In genomic region chr20:56418385-56418861, GRCh38 we compare ENCODE assay signal across 9 cellular contexts. TPM values are rescaled to one million over a fixed set of nuclear protein-coding genes. Genes with fewer than 3 reads are reported as not detected.
DNase-seq lines count a peak whose midpoint lies in the region; ATAC-seq and TF ChIP-seq lines count a peak whose summit lies in the region.
"Had no signal": no experiment of that assay in that cellular context is flagged by ENCODE, and none has a peak within 500 bp of the region (broad histone marks: within the 10 kb centered on the region; RNA-seq: fewer than 3 reads in every experiment).

No MANE protein-coding gene starts in this region.

- H3K27me3 Mint-ChIP-seq in T-helper 17 cell: no peaks in the 10 kb centered on the region
- no peaks in the 10 kb centered on the region for H3K27me3 Mint-ChIP-seq in effector memory CD8-positive, alpha-beta T cell

- H3K27ac ChIP-seq in HL-60 (replicated peaks) (peak overlapping the region; percentile 68), psoas muscle (peak overlapping the region; percentile 36)
- H3K27ac ChIP-seq: ovary had no signal

- H3K4me1 Mint-ChIP-seq in T-helper 17 cell: peaks cover 48% of the 10 kb centered on the region
- peaks cover 35 to 54% of the 10 kb centered on the region in 2 donors for H3K4me1 Mint-ChIP-seq in effector memory CD8-positive, alpha-beta T cell (ENCODE audit: low read depth in 2 of 2)

- peaks cover 2% of the 10 kb centered on the region for H3K36me3 Mint-ChIP-seq in T-helper 17 cell (ENCODE audit: low read depth)
- peaks cover 7% of the 10 kb centered on the region for H3K36me3 Mint-ChIP-seq in effector memory CD8-positive, alpha-beta T cell (ENCODE audit: insufficient read depth)

- H3K27me3 ChIP-seq in HL-60 (ENCODE audit: insufficient read depth, poor library complexity, severe bottlenecking) (no peaks in the 10 kb centered on the region), psoas muscle (ENCODE audit: insufficient read depth in 3 of 3, low read length in 2 of 3) (no peaks in the 10 kb centered on the region)
- H3K27me3 ChIP-seq: ovary had no signal

- no peaks in the 10 kb centered on the region for H3K9me3 Mint-ChIP-seq in effector memory CD8-positive, alpha-beta T cell

- TF ChIP-seq CTCF in HL-60 (IDR thresholded peaks at IDR 0.05; ENCODE audit: insufficient read depth, low read length) (no peak), psoas muscle (IDR thresholded peaks at IDR 0.05) (no peak)

- H3K4me3 Mint-ChIP-seq in T-helper 17 cell: peak overlapping the region; percentile 66
- H3K4me3 Mint-ChIP-seq in effector memory CD8-positive, alpha-beta T cell: peak overlapping the region; percentile 43 to 71

- ATAC-seq in T-helper 17 cell: peak; percentile 72
- peak; percentile 63 for ATAC-seq in effector memory CD8-positive, alpha-beta T cell (replicated peaks)
- no peak for ATAC-seq in psoas muscle
- no peak for ATAC-seq in HG03354 (IDR thresholded peaks at IDR 0.05; ENCODE audit: poor library complexity, severe bottlenecking, unreplicated experiment)
- no peak for ATAC-seq in GM18907 (IDR thresholded peaks at IDR 0.05; ENCODE audit: unreplicated experiment)

- WGBS in psoas muscle, 3 donors: 56 to 69% (median 67%) methylated on average over 11 of the region's 11 CpGs

- intact Hi-C loops in psoas muscle (cut with DNase I): no loop called here

- DNase-seq in HL-60 (ENCODE audit: low read depth in 1 of 2, low spot score in 1 of 2) (no peak), T-helper 17 cell (no peak), psoas muscle (no peak), NCI-H1092 treated with DMSO at 0.1 percent for 48 hours (lab: John Stamatoyannopoulos, UW) (no peak)
- DNase-seq in effector memory CD8-positive, alpha-beta T cell: no peak
- DNase-seq: NCI-H2029, ovary had no signal

- H3K9me3 ChIP-seq in T-helper 17 cell (ENCODE audit: control insufficient read depth, low read length, poor library complexity, severe bottlenecking) (no peaks in the 10 kb centered on the region), psoas muscle (no peaks in the 10 kb centered on the region)
- H3K9me3 ChIP-seq: ovary had no signal

- H3K4me3 ChIP-seq in HL-60 (replicated peaks; ENCODE audit: insufficient read depth, low read length) (no peak overlapping the region), psoas muscle (no peak overlapping the region)
- H3K4me3 ChIP-seq: ovary had no signal

- peak overlapping the region; percentile 83 for H3K27ac Mint-ChIP-seq in T-helper 17 cell
- peak overlapping the region; percentile 73 to 82 for H3K27ac Mint-ChIP-seq in effector memory CD8-positive, alpha-beta T cell

- no peaks in the 10 kb centered on the region for H3K4me1 ChIP-seq in psoas muscle

- peaks cover 0 to 4% of the 10 kb centered on the region in 2 donors for H3K36me3 ChIP-seq in psoas muscle (ENCODE audit: insufficient read depth in 1 of 2, low read depth in 1 of 2)
- H3K36me3 ChIP-seq: ovary had no signal

RNA-seq across cellular contexts. Expression of gene CASS4, which starts 6.4 kb away (rescaled TPM):
- 10 to 100 TPM in 1 of 2 donors, 1 to 10 TPM in 1; 7.1 to 18.6 TPM for total RNA-seq in T-helper 17 cell
- under 1 TPM; 0.29 to 0.73 (median 0.35) TPM for total RNA-seq in psoas muscle
- under 1 TPM; 0.08 to 0.39 (median 0.14) TPM for polyA plus RNA-seq in psoas muscle

RNA-seq across cellular contexts. Expression of gene CSTF1, which starts 26.0 kb away (rescaled TPM):
- total RNA-seq in T-helper 17 cell (10 to 100 TPM; 21.8 to 23.7 TPM), psoas muscle (10 to 100 TPM; 15.5 to 20.3 (median 16.7) TPM)
- polyA plus RNA-seq in psoas muscle: 10 to 100 TPM in 2 of 3 donors, 1 to 10 TPM in 1; 10.0 to 19.9 (median 12.1) TPM

RNA-seq across cellular contexts. Expression of gene AURKA, which starts 26.4 kb away (rescaled TPM):
- 1 to 10 TPM in 1 of 2 donors, under 1 TPM in 1; 0.92 to 1.0 TPM for total RNA-seq in T-helper 17 cell
- total RNA-seq in psoas muscle: 10 to 100 TPM in 1 of 4 donors, 1 to 10 TPM in 3; 2.9 to 13.4 (median 3.3) TPM
- 10 to 100 TPM in 2 of 3 donors, 1 to 10 TPM in 1; 7.5 to 20.3 (median 14.3) TPM for polyA plus RNA-seq in psoas muscle

RNA-seq across cellular contexts. Expression of gene RTF2, which starts 50.0 kb away (rescaled TPM):
- total RNA-seq in T-helper 17 cell (10 to 100 TPM; 62.3 to 62.6 TPM), psoas muscle (10 to 100 TPM; 89.0 to 93.0 (median 90.5) TPM)
- polyA plus RNA-seq in psoas muscle: 100 to 1,000 TPM in 1 of 3 donors, 10 to 100 TPM in 2; 95.6 to 128 (median 99.9) TPM

RNA-seq across cellular contexts. Expression of gene FAM210B, which starts 59.6 kb away (rescaled TPM):
- total RNA-seq in T-helper 17 cell (10 to 100 TPM; 15.9 to 16.9 TPM), psoas muscle (10 to 100 TPM; 35.6 to 64.6 (median 53.2) TPM)
- 10 to 100 TPM; 21.0 to 68.5 (median 37.8) TPM for polyA plus RNA-seq in psoas muscle

Comparison
In these comparisons a context has a peak if more than half of its experiments do, and no peak if none do; other contexts are left out.
1. ATAC-seq: peak in T-helper 17 cell (single experiment) and effector memory CD8-positive, alpha-beta T cell (single experiment); none in psoas muscle (0 of 4), HG03354 (single experiment) and GM18907 (single experiment).
2. RNA of gene CASS4, which starts 6.4 kb away (total RNA-seq): 7.1 to 18.6 TPM in T-helper 17 cell; 0.29 to 0.73 TPM in psoas muscle; every median in the first group is over 4 times any median in the second.